In genomic region chr1:80962559-80962958, GRCh38 we compare ENCODE assay signal across 28 cellular contexts.
"Had no signal": no experiment of that assay in that cellular context is flagged by ENCODE, and none has a peak within 500 bp of the region (broad histone marks: within the 10 kb centered on the region; RNA-seq: fewer than 3 reads in every experiment).

No MANE protein-coding gene starts in this region.

- H3K27ac ChIP-seq: gastrocnemius medialis, heart left ventricle, hepatocyte, left ventricle myocardium inferior, lower lobe of right lung, neutrophil, pancreas, right atrium auricular region, suprapubic skin, transverse colon, upper lobe of right lung, vagina had no signal

- H3K79me2 ChIP-seq: hepatocyte had no signal

- H3K27me3 ChIP-seq: gastrocnemius medialis, heart left ventricle, hepatocyte, neutrophil, pancreas, right atrium auricular region, suprapubic skin, transverse colon, upper lobe of right lung, vagina had no signal

- H3K36me3 ChIP-seq: gastrocnemius medialis, heart left ventricle, left ventricle myocardium inferior, lower lobe of right lung, neutrophil, pancreas, right atrium auricular region, suprapubic skin, transverse colon, upper lobe of right lung, vagina had no signal

- DNase-seq: cortex of kidney; effector memory CD8-positive, alpha-beta T cell; foreskin fibroblast; gastrocnemius medialis; heart left ventricle; kidney; left colon; left ventricle myocardium inferior; lower lobe of right lung; mucosa of descending colon; naive B cell; pancreas; stimulated activated CD4-positive, alpha-beta T cell treated with anti-CD3 and anti-CD28 coated beads, Interleukin-12 subunit alpha, Interleukin-12 subunit beta, amount 100 ng/mL, for 4 hours; stimulated activated CD4-positive, alpha-beta T cell treated with anti-CD3 and anti-CD28 coated beads, Interleukin-1b, Interleukin-23, amount 100 ng/mL, for 48 hours; stimulated activated CD4-positive, alpha-beta T cell treated with anti-CD3 and anti-CD28 coated beads, Interleukin-4, amount 100 ng/mL, for 1 hour; stimulated activated CD8-positive, alpha-beta memory T cell treated with anti-CD3 and anti-CD28 coated beads, Interleukin-4, amount 100 ng/mL, for 48 hours; stimulated activated naive CD4-positive, alpha-beta T cell; stimulated activated naive CD8-positive, alpha-beta T cell treated with anti-CD3 and anti-CD28 coated beads, Interleukin-15, amount 100 ng/mL, for 72 hours; transverse colon; upper lobe of right lung had no signal

- H3K4me3 ChIP-seq: gastrocnemius medialis, heart left ventricle, hepatocyte, left ventricle myocardium inferior, lower lobe of right lung, mucosa of descending colon, pancreas, right atrium auricular region, smooth muscle cell, suprapubic skin, transverse colon, upper lobe of right lung, vagina had no signal

- H3K9me3 ChIP-seq: gastrocnemius medialis, heart left ventricle, left ventricle myocardium inferior, lower lobe of right lung, mucosa of descending colon, neutrophil, pancreas, right atrium auricular region, suprapubic skin, transverse colon, upper lobe of right lung, vagina had no signal

- H3K4me2 ChIP-seq: hepatocyte, smooth muscle cell had no signal

- H2AFZ ChIP-seq: hepatocyte had no signal

- H3K4me1 ChIP-seq: gastrocnemius medialis, heart left ventricle, left ventricle myocardium inferior, lower lobe of right lung, pancreas, right atrium auricular region, suprapubic skin, transverse colon, upper lobe of right lung, vagina had no signal

- ATAC-seq: effector memory CD8-positive, alpha-beta T cell; gastrocnemius medialis; heart left ventricle; left colon; mucosa of descending colon; natural killer cell treated with Interleukin-12 subunit alpha and Interleukin-12 subunit beta and Interleukin-15 and Interleukin-18, amount 100 ng/mL, for 72 hours; pancreas; sciatic nerve; stimulated activated naive CD8-positive, alpha-beta T cell treated with anti-CD3 and anti-CD28 coated beads, Interleukin-15, amount 100 ng/mL, for 72 hours had no signal
